In genomic region chr3:23341147-23341838, GRCh38 we compare ENCODE assay signal across 11 cellular contexts.
A peak's percentile ranks its signal among the peaks of the same experiment; 100 is the strongest.
DNase-seq lines count a peak whose midpoint lies in the region; ATAC-seq and TF ChIP-seq lines count a peak whose summit lies in the region.
"Had no signal": no experiment of that assay in that cellular context is flagged by ENCODE, and none has a peak within 500 bp of the region (broad histone marks: within the 10 kb centered on the region; RNA-seq: fewer than 3 reads in every experiment).

No MANE protein-coding gene starts in this region.

- H3K27ac ChIP-seq in brain microvascular endothelial cell, result no peak overlapping the region

- H3K36me3 ChIP-seq in brain microvascular endothelial cell (replicated peaks), result no peaks in the 10 kb centered on the region
- H3K36me3 ChIP-seq: MG63 had no signal

- no peaks in the 10 kb centered on the region for H3K27me3 ChIP-seq in brain microvascular endothelial cell (replicated peaks)
- H3K27me3 ChIP-seq: MG63 had no signal

- TF ChIP-seq CTCF in GM13977 (IDR thresholded peaks at IDR 0.05; ENCODE audit: extremely low read depth, insufficient read depth, missing control alignments) (no peak), brain microvascular endothelial cell (IDR thresholded peaks at IDR 0.05; ENCODE audit: low read depth, low read length, missing control alignments) (no peak)

- no peak overlapping the region for H3K4me3 ChIP-seq in brain microvascular endothelial cell (ENCODE audit: low read depth, low read length)
- H3K4me3 ChIP-seq: MG63 had no signal

- in situ Hi-C loops in GM13977 (cut with MboI; ENCODE audit: low pct_unique_long_range_greater_than_20kb, low sequenced_read_pairs, unreplicated experiment) (no loop called here), brain microvascular endothelial cell (cut with HindIII; ENCODE audit: low pct_ligation_motif_present, low sequenced_read_pairs) (no loop called here)

- ATAC-seq in GM19455 (IDR thresholded peaks at IDR 0.05; ENCODE audit: unreplicated experiment) (peak; percentile 78), HG03045 (IDR thresholded peaks at IDR 0.05; ENCODE audit: unreplicated experiment) (peak; percentile 58)

- DNase-seq in GM13977 (ENCODE audit: low spot score) (peak; percentile 9), NAMALWA (ENCODE audit: low spot score) (peak; percentile 62), AG08395 (ENCODE audit: low spot score) (no peak), brain microvascular endothelial cell (no peak), NCI-H526 (lab: John Stamatoyannopoulos, UW) (no peak), HT-29 (ENCODE audit: low spot score) (no peak)
- DNase-seq: activated effector memory CD4-positive, alpha-beta T cell treated with Interleukin-2 at 50 U/mL for 16 hours; MG63; stimulated activated CD4-positive, alpha-beta T cell treated with anti-CD3 and anti-CD28 coated beads, Interleukin-1b, Interleukin-23, amount 100 ng/mL, for 48 hours had no signal

Comparison
In these comparisons a context has a peak if more than half of its experiments do, and no peak if none do; other contexts are left out.
1. DNase-seq: peak in GM13977 (single experiment) and NAMALWA (single experiment); none in AG08395 (single experiment), brain microvascular endothelial cell (single experiment), NCI-H526 (0 of 2) and HT-29 (single experiment).